Comparison of ENCODE assay signal across 25 cellular contexts in genomic region chr5:172680921-172681320, GRCh38. TPM values are rescaled to one million over a fixed set of nuclear protein-coding genes. Genes with fewer than 3 reads are reported as not detected.
A peak's percentile ranks its signal among the peaks of the same experiment; 100 is the strongest.
DNase-seq lines count a peak whose midpoint lies in the region; ATAC-seq and TF ChIP-seq lines count a peak whose summit lies in the region.
"Had no signal": no experiment of that assay in that cellular context is flagged by ENCODE, and none has a peak within 500 bp of the region (broad histone marks: within the 10 kb centered on the region; RNA-seq: fewer than 3 reads in every experiment).

No MANE protein-coding gene starts in this region.

- H3K27ac Mint-ChIP-seq in activated naive CD4-positive, alpha-beta T cell treated with anti-CD3 and anti-CD28 coated beads, Interleukin-2, amount 50 U/mL, for 24 hours = peak overlapping the region; percentile 67
- H3K27ac Mint-ChIP-seq in natural killer cell treated with Interleukin-12 subunit alpha and Interleukin-12 subunit beta and Interleukin-15 and Interleukin-18, amount 100 ng/mL, for 72 hours = no peak overlapping the region
- H3K27ac Mint-ChIP-seq: activated naive CD4-positive, alpha-beta T cell treated with anti-CD3 and anti-CD28 coated beads for 36 hours; activated T-cell treated with anti-CD3 and anti-CD28 coated beads, Interleukin-2, amount 50 U/mL, for 24 hours; B cell had no signal

- H3K4me1 Mint-ChIP-seq in activated naive CD4-positive, alpha-beta T cell treated with anti-CD3 and anti-CD28 coated beads, Interleukin-2, amount 50 U/mL, for 24 hours = peaks cover 6% of the 10 kb centered on the region
- peaks cover 0 to 9% of the 10 kb centered on the region in 2 donors for H3K4me1 Mint-ChIP-seq in natural killer cell treated with Interleukin-12 subunit alpha and Interleukin-12 subunit beta and Interleukin-15 and Interleukin-18, amount 100 ng/mL, for 72 hours (ENCODE audit: low read depth in 2 of 2)

- no peak for DNase-seq in activated naive CD4-positive, alpha-beta T cell treated with anti-CD3 and anti-CD28 coated beads, Interleukin-2, amount 50 U/mL, for 16 hours
- peak; percentile 28 to 66 for DNase-seq in NOMO-1 (lab: John Stamatoyannopoulos, UW; ENCODE audit: unreplicated experiment in 2 of 2)
- peak; percentile 46 for DNase-seq in UCSD-AML1 (lab: John Stamatoyannopoulos, UW; ENCODE audit: unreplicated experiment)
- DNase-seq in natural killer cell treated with Interleukin-12 subunit alpha and Interleukin-12 subunit beta and Interleukin-15 and Interleukin-18, amount 100 ng/mL, for 72 hours (ENCODE audit: low spot score) = no peak
- DNase-seq in activated CD4-positive, alpha-beta T cell treated with anti-CD3 and anti-CD28 coated beads for 4 hours = no peak
- DNase-seq: activated CD4-positive, CD25-positive, alpha-beta regulatory T cell; activated naive CD4-positive, alpha-beta T cell treated with anti-CD3 and anti-CD28 coated beads for 36 hours; activated T-cell treated with anti-CD3 and anti-CD28 coated beads, Interleukin-2, amount 50 U/mL, for 24 hours; caudate nucleus; erythroblast; foreskin keratinocyte; GOT3; hippocampal formation; naive B cell; NCI-H1092; NK-92 treated with Interleukin-12 subunit alpha and Interleukin-12 subunit beta, amount 100 ng/mL, for 24 hours; Right ventricle myocardium superior; spleen; stimulated activated CD4-positive, alpha-beta T cell treated with anti-CD3 and anti-CD28 coated beads, Interleukin-4, amount 100 ng/mL, for 24 hours; T-helper 2 cell; upper lobe of left lung had no signal

- ATAC-seq in GM18505 (IDR thresholded peaks at IDR 0.05; ENCODE audit: unreplicated experiment) (no peak), GM18907 (IDR thresholded peaks at IDR 0.05; ENCODE audit: unreplicated experiment) (no peak)
- ATAC-seq in natural killer cell treated with Interleukin-12 subunit alpha and Interleukin-12 subunit beta and Interleukin-15 and Interleukin-18, amount 100 ng/mL, for 72 hours = no peak
- ATAC-seq: foreskin keratinocyte had no signal

- H3K9me3 Mint-ChIP-seq in activated naive CD4-positive, alpha-beta T cell treated with anti-CD3 and anti-CD28 coated beads, Interleukin-2, amount 50 U/mL, for 24 hours = no peaks in the 10 kb centered on the region
- H3K9me3 Mint-ChIP-seq in natural killer cell treated with Interleukin-12 subunit alpha and Interleukin-12 subunit beta and Interleukin-15 and Interleukin-18, amount 100 ng/mL, for 72 hours = no peaks in the 10 kb centered on the region
- H3K9me3 Mint-ChIP-seq: activated naive CD4-positive, alpha-beta T cell treated with anti-CD3 and anti-CD28 coated beads for 36 hours; activated T-cell treated with anti-CD3 and anti-CD28 coated beads, Interleukin-2, amount 50 U/mL, for 24 hours had no signal

- TF ChIP-seq POLR2A in GM18505 (IDR thresholded peaks at IDR 0.05; ENCODE audit: borderline replicate concordance, extremely low read depth, insufficient read depth, insufficient read length) = no peak

- no peak overlapping the region for H3K4me3 Mint-ChIP-seq in activated naive CD4-positive, alpha-beta T cell treated with anti-CD3 and anti-CD28 coated beads, Interleukin-2, amount 50 U/mL, for 24 hours
- no peak overlapping the region for H3K4me3 Mint-ChIP-seq in natural killer cell treated with Interleukin-12 subunit alpha and Interleukin-12 subunit beta and Interleukin-15 and Interleukin-18, amount 100 ng/mL, for 72 hours
- H3K4me3 Mint-ChIP-seq: activated naive CD4-positive, alpha-beta T cell treated with anti-CD3 and anti-CD28 coated beads for 36 hours; activated T-cell treated with anti-CD3 and anti-CD28 coated beads, Interleukin-2, amount 50 U/mL, for 24 hours; B cell had no signal

- no peaks in the 10 kb centered on the region for H3K27me3 Mint-ChIP-seq in activated naive CD4-positive, alpha-beta T cell treated with anti-CD3 and anti-CD28 coated beads, Interleukin-2, amount 50 U/mL, for 24 hours
- no peaks in the 10 kb centered on the region for H3K27me3 Mint-ChIP-seq in natural killer cell treated with Interleukin-12 subunit alpha and Interleukin-12 subunit beta and Interleukin-15 and Interleukin-18, amount 100 ng/mL, for 72 hours

- H3K36me3 Mint-ChIP-seq in activated naive CD4-positive, alpha-beta T cell treated with anti-CD3 and anti-CD28 coated beads, Interleukin-2, amount 50 U/mL, for 24 hours = no peaks in the 10 kb centered on the region
- no peaks in the 10 kb centered on the region for H3K36me3 Mint-ChIP-seq in natural killer cell treated with Interleukin-12 subunit alpha and Interleukin-12 subunit beta and Interleukin-15 and Interleukin-18, amount 100 ng/mL, for 72 hours

RNA-seq across cellular contexts. Expression of gene NEURL1B, which starts 39.9 kb away (rescaled TPM):
- under 1 TPM; 0.14 to 0.36 TPM for total RNA-seq in natural killer cell treated with Interleukin-12 subunit alpha and Interleukin-12 subunit beta and Interleukin-15 and Interleukin-18, amount 100 ng/mL, for 72 hours

Comparison
In these comparisons a context has a peak if more than half of its experiments do, and no peak if none do; other contexts are left out.
1. DNase-seq: peak in NOMO-1 (2 of 2) and UCSD-AML1 (single experiment); none in activated naive CD4-positive, alpha-beta T cell treated with anti-CD3 and anti-CD28 coated beads, Interleukin-2, amount 50 U/mL, for 16 hours (single experiment), natural killer cell treated with Interleukin-12 subunit alpha and Interleukin-12 subunit beta and Interleukin-15 and Interleukin-18, amount 100 ng/mL, for 72 hours (single experiment) and activated CD4-positive, alpha-beta T cell treated with anti-CD3 and anti-CD28 coated beads for 4 hours (0 of 2).